Comparison of ENCODE assay signal across 1 cellular context in genomic region chr9:106927916-106928315, GRCh38.
TF ChIP-seq lines count a peak whose summit lies in the region.

No MANE protein-coding gene starts in this region.

TF ChIP-seq in IMR-90, 13 proteins besides CTCF, POLR2A, EP300 and RAD21 (continued from another document):
- TF ChIP-seq USF2 (IDR thresholded peaks at IDR 0.05; ENCODE audit: low read depth, low read length) (no peak), ELK1 (IDR thresholded peaks at IDR 0.05; ENCODE audit: borderline replicate concordance, low read depth, low read length) (no peak), CEBPB (IDR thresholded peaks at IDR 0.05; ENCODE audit: low read depth, low read length) (no peak), FOS (IDR thresholded peaks at IDR 0.05; ENCODE audit: low read depth, low read length) (no peak), BHLHE40 (IDR thresholded peaks at IDR 0.05; ENCODE audit: low read depth, low read length) (no peak), MAZ (IDR thresholded peaks at IDR 0.05; ENCODE audit: borderline replicate concordance, low read depth, low read length) (no peak), RCOR1 (IDR thresholded peaks at IDR 0.05; ENCODE audit: insufficient replicate concordance, low read length) (no peak), RFX5 (IDR thresholded peaks at IDR 0.05; ENCODE audit: low read depth, low read length) (no peak), SMC3 (IDR thresholded peaks at IDR 0.05; ENCODE audit: low read depth, low read length) (no peak), NFE2L2 (IDR thresholded peaks at IDR 0.05; ENCODE audit: low read depth, low read length) (no peak), MAFK (IDR thresholded peaks at IDR 0.05; ENCODE audit: low read depth, low read length) (no peak)
TF ChIP-seq in IMR-90: peak in this region for 0.
